ENCODE assay signal across 8 cellular contexts in genomic region chr21:39387461-39388037, GRCh38. TPM values are rescaled to one million over a fixed set of nuclear protein-coding genes. Genes with fewer than 3 reads are reported as not detected.
DNase-seq lines count a peak whose midpoint lies in the region; ATAC-seq and TF ChIP-seq lines count a peak whose summit lies in the region.

No MANE protein-coding gene starts in this region.

- peaks cover 4% of the 10 kb centered on the region for H3K4me1 Mint-ChIP-seq in activated T-helper 17 cell treated with anti-CD3 and anti-CD28 coated beads, Interleukin-2, amount 50 U/mL, for 72 hours
- H3K4me1 Mint-ChIP-seq in naive thymus-derived CD8-positive, alpha-beta T cell: peaks cover 15 to 41% (median 34%) of the 10 kb centered on the region in 4 donors
- peaks cover 32% of the 10 kb centered on the region for H3K4me1 Mint-ChIP-seq in stimulated activated memory B cell treated with anti-CD40 and anti-IgM and Interleukin-4, amounts not matched to agents 10 μg/mL and 1 μg/mL and 100 μg/mL, for 72 hours

- no peaks in the 10 kb centered on the region for H3K27me3 Mint-ChIP-seq in activated T-helper 17 cell treated with anti-CD3 and anti-CD28 coated beads, Interleukin-2, amount 50 U/mL, for 72 hours
- no peaks in the 10 kb centered on the region for H3K27me3 Mint-ChIP-seq in naive thymus-derived CD8-positive, alpha-beta T cell
- no peaks in the 10 kb centered on the region for H3K27me3 Mint-ChIP-seq in stimulated activated memory B cell treated with anti-CD40 and anti-IgM and Interleukin-4, amounts not matched to agents 10 μg/mL and 1 μg/mL and 100 μg/mL, for 72 hours

- H4K20me1 ChIP-seq in KMS-11 (ENCODE audit: insufficient read depth): no peaks in the 10 kb centered on the region

- no peaks in the 10 kb centered on the region for H3K27me3 ChIP-seq in KMS-11 (ENCODE audit: insufficient read depth, low read depth)

- POLR2A ChIA-PET in naive thymus-derived CD8-positive, alpha-beta T cell (lab: Charles Lee): interaction anchor here (0.6 to 3.1 kb wide), 5 partner anchors 39 to 204 kb away, joined by 3 to 30 read pairs (median 7); partner anchors contain the start of genes BRWD1, HMGN1 and PSMG1

- no peaks in the 10 kb centered on the region for H3K4me1 ChIP-seq in KMS-11 (ENCODE audit: low read depth, poor library complexity, severe bottlenecking)

- H3K4me2 ChIP-seq in KMS-11: peak overlapping the region; percentile 77

- DNase-seq in RPMI7951 (ENCODE audit: low read depth) (peak; percentile 80), fibroblast of peridontal ligament (ENCODE audit: extremely low read depth) (peak; percentile 85)
- DNase-seq in naive thymus-derived CD8-positive, alpha-beta T cell: peak; percentile 85 to 95 (median 90)

- H3K27ac Mint-ChIP-seq in activated T-helper 17 cell treated with anti-CD3 and anti-CD28 coated beads, Interleukin-2, amount 50 U/mL, for 72 hours: peak overlapping the region; percentile 92
- H3K27ac Mint-ChIP-seq in naive thymus-derived CD8-positive, alpha-beta T cell: peak overlapping the region; percentile 63 to 96 (median 90)
- peak overlapping the region; percentile 80 for H3K27ac Mint-ChIP-seq in stimulated activated memory B cell treated with anti-CD40 and anti-IgM and Interleukin-4, amounts not matched to agents 10 μg/mL and 1 μg/mL and 100 μg/mL, for 72 hours

- H3K36me3 Mint-ChIP-seq in activated T-helper 17 cell treated with anti-CD3 and anti-CD28 coated beads, Interleukin-2, amount 50 U/mL, for 72 hours (ENCODE audit: low read depth): peaks cover 32% of the 10 kb centered on the region
- H3K36me3 Mint-ChIP-seq in naive thymus-derived CD8-positive, alpha-beta T cell: peaks cover 0 to 21% (median 0%) of the 10 kb centered on the region in 3 donors
- peaks cover 23% of the 10 kb centered on the region for H3K36me3 Mint-ChIP-seq in stimulated activated memory B cell treated with anti-CD40 and anti-IgM and Interleukin-4, amounts not matched to agents 10 μg/mL and 1 μg/mL and 100 μg/mL, for 72 hours

- peaks cover 4% of the 10 kb centered on the region; the same call in 1 of the 2 replicates for H3K79me2 ChIP-seq in KMS-11 (ENCODE audit: insufficient read depth, low read depth)

- H3K9ac ChIP-seq in KMS-11: peak overlapping the region; percentile 34; the same call in 1 of the 2 replicates

- H3K36me3 ChIP-seq in KMS-11 (ENCODE audit: insufficient read depth): no peaks in the 10 kb centered on the region

- no peaks in the 10 kb centered on the region for H3K9me3 Mint-ChIP-seq in activated T-helper 17 cell treated with anti-CD3 and anti-CD28 coated beads, Interleukin-2, amount 50 U/mL, for 72 hours
- H3K9me3 Mint-ChIP-seq in naive thymus-derived CD8-positive, alpha-beta T cell: no peaks in the 10 kb centered on the region
- H3K9me3 Mint-ChIP-seq in stimulated activated memory B cell treated with anti-CD40 and anti-IgM and Interleukin-4, amounts not matched to agents 10 μg/mL and 1 μg/mL and 100 μg/mL, for 72 hours: no peaks in the 10 kb centered on the region

- H3K4me3 Mint-ChIP-seq in activated T-helper 17 cell treated with anti-CD3 and anti-CD28 coated beads, Interleukin-2, amount 50 U/mL, for 72 hours: peak overlapping the region; percentile 88
- peak overlapping the region; percentile 81 to 93 (median 88) for H3K4me3 Mint-ChIP-seq in naive thymus-derived CD8-positive, alpha-beta T cell
- peak overlapping the region; percentile 89 for H3K4me3 Mint-ChIP-seq in stimulated activated memory B cell treated with anti-CD40 and anti-IgM and Interleukin-4, amounts not matched to agents 10 μg/mL and 1 μg/mL and 100 μg/mL, for 72 hours

- TF ChIP-seq CTCF in 22Rv1 (IDR thresholded peaks at IDR 0.05) (no peak), KMS-11 (conservative IDR thresholded peaks at IDR 0.05; ENCODE audit: low read depth, low read length) (no peak)

- peak; percentile 57 for ATAC-seq in GM19023 (IDR thresholded peaks at IDR 0.05; ENCODE audit: unreplicated experiment)
- peak; percentile 66 for ATAC-seq in activated T-helper 17 cell treated with anti-CD3 and anti-CD28 coated beads, Interleukin-2, amount 50 U/mL, for 72 hours (replicated peaks)
- peak; percentile 51 to 58 for ATAC-seq in naive thymus-derived CD8-positive, alpha-beta T cell
- peak; percentile 69 for ATAC-seq in stimulated activated memory B cell treated with anti-CD40 and anti-IgM and Interleukin-4, amounts not matched to agents 10 μg/mL and 1 μg/mL and 100 μg/mL, for 72 hours

- H3K4me3 ChIP-seq in KMS-11 (IDR thresholded peaks at IDR 0.05; ENCODE audit: insufficient read depth, low read depth, low read length): no peak overlapping the region

- peak overlapping the region; percentile 52; the same call in 1 of the 2 replicates for H2AFZ ChIP-seq in KMS-11 (ENCODE audit: low read depth)

- H3K27ac ChIP-seq in 22Rv1 (peak overlapping the region; percentile 91), KMS-11 (peak overlapping the region; percentile 45; the same call in 1 of the 2 replicates)

RNA-seq across cellular contexts. Expression of gene HMGN1, which starts 38.7 kb away (rescaled TPM):
- 246 and 276 TPM in 2 replicates for total RNA-seq in RPMI7951 (2014; rRNA removed; shearing (Covaris generic))
- 100 to 1,000 TPM; 254 to 398 TPM for total RNA-seq in activated T-helper 17 cell treated with anti-CD3 and anti-CD28 coated beads, Interleukin-2, amount 50 U/mL, for 72 hours
- total RNA-seq in naive thymus-derived CD8-positive, alpha-beta T cell: 100 to 1,000 TPM; 252 to 263 TPM
- polyA plus RNA-seq in naive thymus-derived CD8-positive, alpha-beta T cell: 100 to 1,000 TPM; 248 to 285 (median 249) TPM

RNA-seq across cellular contexts. Expression of gene LCA5L, which starts 58.0 kb away (rescaled TPM):
- total RNA-seq in RPMI7951 (2014; rRNA removed; shearing (Covaris generic)): 0.20 and 0.96 TPM in 2 replicates
- total RNA-seq in activated T-helper 17 cell treated with anti-CD3 and anti-CD28 coated beads, Interleukin-2, amount 50 U/mL, for 72 hours: not detected
- under 1 TPM; 0.23 to 0.77 TPM for total RNA-seq in naive thymus-derived CD8-positive, alpha-beta T cell
- under 1 TPM in 1 of 3 donors, not detected in 2; 0.95 TPM for polyA plus RNA-seq in naive thymus-derived CD8-positive, alpha-beta T cell
